In the genomic region with DNA sequence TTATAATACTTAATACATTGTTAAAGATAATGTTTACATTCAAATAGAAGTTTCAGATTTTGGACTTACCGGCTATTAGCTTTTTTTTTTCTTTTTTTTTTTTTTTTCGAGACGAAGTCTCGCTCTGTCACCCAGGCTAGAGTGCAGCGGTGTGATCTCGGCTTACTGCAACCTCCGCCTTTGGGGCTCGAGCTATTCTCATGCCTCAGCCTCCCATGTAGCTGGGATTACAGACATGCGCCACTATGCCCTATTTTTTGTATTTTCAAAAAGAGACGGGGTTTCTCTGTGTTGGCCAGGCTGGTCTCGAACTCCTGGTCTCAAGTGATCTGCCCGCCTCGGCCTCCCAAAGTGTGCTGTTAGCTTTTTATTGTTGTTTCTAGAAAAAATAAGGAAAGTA, we compare ENCODE assay signal across 8 cellular contexts. TPM values are rescaled to one million over a fixed set of nuclear protein-coding genes. Genes with fewer than 3 reads are reported as not detected.
A peak's percentile ranks its signal among the peaks of the same experiment; 100 is the strongest.
DNase-seq lines count a peak whose midpoint lies in the region; ATAC-seq and TF ChIP-seq lines count a peak whose summit lies in the region.
"Not testable (repeated sequence)": the region's sequence is repeated elsewhere in the genome, so short reads cannot be mapped to it uniquely, and the experiment has no call there.

No MANE protein-coding gene starts in this region.

- not testable (repeated sequence) for H4K20me1 ChIP-seq in DOHH2 (ENCODE audit: control insufficient read depth, insufficient read depth, low read depth, low read length); OCI-LY1 (ENCODE audit: insufficient read depth, low read length)

- WGBS in transverse colon (ENCODE audit: low coverage in 1 of 2), 2 donors, result 57 to 65% methylated on average over 9 to 13 of the region's 13 CpGs

- not testable (repeated sequence) for H3K9me3 Mint-ChIP-seq in activated T-helper 17 cell treated with anti-CD3 and anti-CD28 coated beads, Interleukin-2, amount 50 U/mL, for 72 hours; brain

- H3K9me3 ChIP-seq in DOHH2 (ENCODE audit: control insufficient read depth, insufficient read depth, low read length); OCI-LY1 (ENCODE audit: low read length); lower lobe of right lung; transverse colon: not testable (repeated sequence)

- in situ Hi-C loops in transverse colon (cut with MboI; ENCODE audit: low pct_ligation_motif_present in 1 of 4, low pct_unique_long_range_greater_than_20kb in 1 of 4, low sequenced_read_pairs in 3 of 4), result loop anchor here in 1 of 4 donors (10.0 kb wide), 1 partner anchor 102 kb away; a partner anchor contains a TSS

- peaks cover 52% of the 10 kb centered on the region for H3K4me1 ChIP-seq in DOHH2 (ENCODE audit: control insufficient read depth, low read length)
- peaks cover 74% of the 10 kb centered on the region for H3K4me1 ChIP-seq in OCI-LY1 (ENCODE audit: insufficient read depth, low read length, severe bottlenecking)
- peaks cover 32% of the 10 kb centered on the region for H3K4me1 ChIP-seq in lower lobe of right lung
- peaks cover 16 to 63% (median 41%) of the 10 kb centered on the region in 4 donors for H3K4me1 ChIP-seq in transverse colon

- TF ChIP-seq POLR2A in transverse colon (IDR thresholded peaks at IDR 0.05), result not testable (repeated sequence)

- peaks cover 25% of the 10 kb centered on the region for H3K4me1 Mint-ChIP-seq in activated T-helper 17 cell treated with anti-CD3 and anti-CD28 coated beads, Interleukin-2, amount 50 U/mL, for 72 hours
- peaks cover 42% of the 10 kb centered on the region for H3K4me1 Mint-ChIP-seq in brain

- not testable (repeated sequence) for TF ChIP-seq EP300 in transverse colon (IDR thresholded peaks at IDR 0.05; ENCODE audit: low read depth)

- peak overlapping the region; percentile 83 for H3K4me3 Mint-ChIP-seq in activated T-helper 17 cell treated with anti-CD3 and anti-CD28 coated beads, Interleukin-2, amount 50 U/mL, for 72 hours
- peak overlapping the region; percentile 33 to 69 (median 54) for H3K4me3 Mint-ChIP-seq in brain

- H3K9me2 ChIP-seq in DOHH2 (replicated peaks; ENCODE audit: control insufficient read depth, low read length); OCI-LY1 (ENCODE audit: low read depth, low read length): not testable (repeated sequence)

- peaks cover 16% of the 10 kb centered on the region; the same call in 1 of the 2 replicates for H3F3A ChIP-seq in DOHH2 (ENCODE audit: control insufficient read depth, insufficient read depth)
- H3F3A ChIP-seq in OCI-LY1 (ENCODE audit: insufficient read depth, low read length), result not testable (repeated sequence)

- peak overlapping the region; percentile 90 for H3K27ac Mint-ChIP-seq in activated T-helper 17 cell treated with anti-CD3 and anti-CD28 coated beads, Interleukin-2, amount 50 U/mL, for 72 hours
- H3K27ac Mint-ChIP-seq in brain, result not testable (repeated sequence)

- H3K27ac ChIP-seq in DOHH2 (ENCODE audit: low read depth, low read length); lower lobe of right lung: not testable (repeated sequence)
- H3K27ac ChIP-seq in OCI-LY1 (ENCODE audit: low read depth, low read length, poor library complexity, severe bottlenecking) (peak overlapping the region; percentile 91), skin epidermis (peak overlapping the region in 6 of 21 experiments; percentile 23 to 99 (median 62)), transverse colon (peak overlapping the region; percentile 93 to 98 (median 98))

- H3K36me3 ChIP-seq in DOHH2 (ENCODE audit: control insufficient read depth, low read length); OCI-LY1 (ENCODE audit: insufficient read depth, low read length); lower lobe of right lung; transverse colon: not testable (repeated sequence)

- intact Hi-C loops in lower lobe of right lung (cut with DNase I); transverse colon (cut with DNase I; ENCODE audit: low total_unique reads): not testable (repeated sequence)

- H3K4me3 ChIP-seq in DOHH2 (ENCODE audit: low read length) (0 out of 2 replicates have a peak overlapping the region, but pooled peaks have one; percentile 4), OCI-LY1 (ENCODE audit: low read depth, low read length, poor library complexity, severe bottlenecking) (peak overlapping the region; percentile 83), lower lobe of right lung (peak overlapping the region; percentile 86), skin epidermis (peak overlapping the region in 5 of 7 experiments; percentile 1 to 95 (median 74)), transverse colon (peak overlapping the region in 3 of 4 donors; percentile 95 to 100 (median 96))

- H3K79me2 ChIP-seq in DOHH2 (ENCODE audit: control insufficient read depth, low read length) (peaks cover 82% of the 10 kb centered on the region), OCI-LY1 (ENCODE audit: insufficient read depth, low read length) (peaks cover 66% of the 10 kb centered on the region)

- not testable (repeated sequence) for TF ChIP-seq CTCF in DOHH2 (IDR thresholded peaks at IDR 0.05; ENCODE audit: low read depth, low read length, poor library complexity, severe bottlenecking); OCI-LY1 (IDR thresholded peaks at IDR 0.05; ENCODE audit: low read length); brain (conservative IDR thresholded peaks at IDR 0.05); lower lobe of right lung (IDR thresholded peaks at IDR 0.05); transverse colon (IDR thresholded peaks at IDR 0.05)

- ATAC-seq in activated T-helper 17 cell treated with anti-CD3 and anti-CD28 coated beads, Interleukin-2, amount 50 U/mL, for 72 hours (replicated peaks); lower lobe of right lung: not testable (repeated sequence)

- peak overlapping the region; percentile 35 for H3K4me2 ChIP-seq in DOHH2 (ENCODE audit: low read length)
- peak overlapping the region; percentile 78 for H3K4me2 ChIP-seq in OCI-LY1 (ENCODE audit: low read length)

- H3K27me3 ChIP-seq in DOHH2 (ENCODE audit: control insufficient read depth, low read length); OCI-LY1 (ENCODE audit: insufficient read depth, low read length); lower lobe of right lung (ENCODE audit: low read depth); transverse colon: not testable (repeated sequence)

- peak overlapping the region; percentile 97 for H3K9ac ChIP-seq in OCI-LY1 (ENCODE audit: low read length)

- H2AFZ ChIP-seq in OCI-LY1 (ENCODE audit: low read length), result not testable (repeated sequence)

- peak; percentile 40 to 50 for DNase-seq in activated CD4-positive, alpha-beta T cell treated with anti-CD3 and anti-CD28 coated beads for 4 hours
- not testable (repeated sequence) for DNase-seq in lower lobe of right lung, transverse colon

- H3K27me3 Mint-ChIP-seq in activated T-helper 17 cell treated with anti-CD3 and anti-CD28 coated beads, Interleukin-2, amount 50 U/mL, for 72 hours; brain: not testable (repeated sequence)

- H3K36me3 Mint-ChIP-seq in activated T-helper 17 cell treated with anti-CD3 and anti-CD28 coated beads, Interleukin-2, amount 50 U/mL, for 72 hours (ENCODE audit: low read depth), result peaks cover 81% of the 10 kb centered on the region
- H3K36me3 Mint-ChIP-seq in brain, result not testable (repeated sequence)

RNA-seq across cellular contexts. Expression of a gene that starts 2.5 kb away (rescaled TPM):
- 100 to 1,000 TPM; 107 to 110 TPM for total RNA-seq in activated T-helper 17 cell treated with anti-CD3 and anti-CD28 coated beads, Interleukin-2, amount 50 U/mL, for 72 hours
- 19.7 TPM for polyA plus RNA-seq in brain (ENCODE audit: insufficient read depth, low read depth, low replicate concordance)
- 38.7 TPM for total RNA-seq in lower lobe of right lung
- 100 to 1,000 TPM in 2 of 4 donors, 10 to 100 TPM in 2; 71.8 to 118 (median 91.8) TPM for total RNA-seq in transverse colon

Comparison
In these comparisons a context has a peak if more than half of its experiments do, and no peak if none do; other contexts are left out.
1. H3K4me3 ChIP-seq: peak in every context shown above with its lines; median percentile 96 in transverse colon; 86 in lower lobe of right lung; 83 in OCI-LY1; 74 in skin epidermis; 4 in DOHH2.